ENCODE assay signal across 8 cellular contexts in genomic region chr14:100587248-100587762, GRCh38. TPM values are rescaled to one million over a fixed set of nuclear protein-coding genes. Genes with fewer than 3 reads are reported as not detected.
A peak's percentile ranks its signal among the peaks of the same experiment; 100 is the strongest.
DNase-seq lines count a peak whose midpoint lies in the region; FAIRE-seq and TF ChIP-seq lines count a peak whose summit lies in the region.

Gene BEGAIN (minus strand): TSS chr14:100587417. CDS start chr14:100587290, 127 bp downstream.

- peaks cover 37% of the 10 kb centered on the region for H3K27me3 Mint-ChIP-seq in T-helper 1 cell treated with Interleukin-12 subunit alpha and Interleukin-12 subunit beta and Interleukin-4 antibody, amounts not matched to agents 30 μg/mL and 1 μg/mL, for 36 hours (ENCODE audit: low read depth)

- no peak for FAIRE-seq in kidney (lab: Jason Lieb, UNC)

- no peaks in the 10 kb centered on the region for H3K4me1 Mint-ChIP-seq in T-helper 1 cell treated with Interleukin-12 subunit alpha and Interleukin-12 subunit beta and Interleukin-4 antibody, amounts not matched to agents 30 μg/mL and 1 μg/mL, for 36 hours (ENCODE audit: low read depth)

- H3K4me1 ChIP-seq in ascending aorta (no peaks in the 10 kb centered on the region), kidney (ENCODE audit: control insufficient read depth in 1 of 2, insufficient read depth in 1 of 2, low read depth in 1 of 2, low read length in 2 of 2) (peaks cover 0 to 7% of the 10 kb centered on the region in 2 donors), stomach (peaks cover 6 to 17% (median 12%) of the 10 kb centered on the region in 4 donors), thyroid gland (peaks cover 0 to 7% of the 10 kb centered on the region in 2 donors)

- H3K9ac ChIP-seq in kidney (ENCODE audit: low read length in 2 of 2) = no peak within 1 kb of the TSS

- H3K4me3 ChIP-seq in ascending aorta = peak within 1 kb of the TSS; percentile 47 to 63
- peak within 1 kb of the TSS in 1 of 2 donors; percentile 44 for H3K4me3 ChIP-seq in kidney (ENCODE audit: low read length in 2 of 2)
- H3K4me3 ChIP-seq in stomach = peak within 1 kb of the TSS; percentile 47 to 79 (median 64)
- peak within 1 kb of the TSS in 1 of 3 donors; percentile 14 for H3K4me3 ChIP-seq in thyroid gland (replicated peaks in 1 of 3)

- intact Hi-C loops in ascending aorta (cut with DNase I) (no loop called here), kidney (cut with DNase I) (no loop called here), stomach (cut with DNase I; ENCODE audit: low total_unique reads) (no loop called here), thyroid gland (cut with DNase I) (no loop called here)

- TF ChIP-seq CTCF in ascending aorta (IDR thresholded peaks at IDR 0.05) (no peak), kidney (IDR thresholded peaks at IDR 0.05; ENCODE audit: borderline replicate concordance, extremely low read depth, insufficient read depth) (no peak), stomach (IDR thresholded peaks at IDR 0.05) (no peak), thyroid gland (IDR thresholded peaks at IDR 0.05) (no peak), GM20000 (IDR thresholded peaks at IDR 0.05; ENCODE audit: extremely low read depth, missing control alignments) (no peak)

- H3K27ac ChIP-seq in ascending aorta = no peak within 1 kb of the TSS
- H3K27ac ChIP-seq in kidney (ENCODE audit: low read depth in 2 of 2, low read length in 2 of 2) = no peak within 1 kb of the TSS
- H3K27ac ChIP-seq in stomach = peak within 1 kb of the TSS in 2 of 5 donors; percentile 20 to 53
- no peak within 1 kb of the TSS for H3K27ac ChIP-seq in thyroid gland

- H3K27ac Mint-ChIP-seq in T-helper 1 cell treated with Interleukin-12 subunit alpha and Interleukin-12 subunit beta and Interleukin-4 antibody, amounts not matched to agents 30 μg/mL and 1 μg/mL, for 36 hours = no peak within 1 kb of the TSS

- peak within 1 kb of the TSS; percentile 66 for H3K4me3 Mint-ChIP-seq in T-helper 1 cell treated with Interleukin-12 subunit alpha and Interleukin-12 subunit beta and Interleukin-4 antibody, amounts not matched to agents 30 μg/mL and 1 μg/mL, for 36 hours

- TF ChIP-seq POLR2A in stomach (IDR thresholded peaks at IDR 0.05) = no peak
- TF ChIP-seq POLR2A in thyroid gland (IDR thresholded peaks at IDR 0.05) = no peak

- no peaks in the 10 kb centered on the region for H3K36me3 ChIP-seq in ascending aorta
- no peaks in the 10 kb centered on the region for H3K36me3 ChIP-seq in kidney (ENCODE audit: control insufficient read depth in 1 of 2, insufficient read depth in 2 of 2, low read length in 2 of 2)
- no peaks in the 10 kb centered on the region for H3K36me3 ChIP-seq in stomach
- H3K36me3 ChIP-seq in thyroid gland = no peaks in the 10 kb centered on the region

- H3K9me3 Mint-ChIP-seq in T-helper 1 cell treated with Interleukin-12 subunit alpha and Interleukin-12 subunit beta and Interleukin-4 antibody, amounts not matched to agents 30 μg/mL and 1 μg/mL, for 36 hours = no peaks in the 10 kb centered on the region

- H3K36me3 Mint-ChIP-seq in T-helper 1 cell treated with Interleukin-12 subunit alpha and Interleukin-12 subunit beta and Interleukin-4 antibody, amounts not matched to agents 30 μg/mL and 1 μg/mL, for 36 hours (ENCODE audit: low read depth) = no peaks in the 10 kb centered on the region

- no peak for TF ChIP-seq EP300 in stomach (IDR thresholded peaks at IDR 0.05)

- H3K9me3 ChIP-seq in ascending aorta (no peaks in the 10 kb centered on the region), kidney (ENCODE audit: control insufficient read depth in 1 of 2, low read length in 2 of 2) (no peaks in the 10 kb centered on the region), stomach (no peaks in the 10 kb centered on the region), thyroid gland (no peaks in the 10 kb centered on the region)

- DNase-seq in T-helper 1 cell (no peak), ascending aorta (ENCODE audit: low spot score in 2 of 2) (no peak), kidney (peak; percentile 37), stomach (no peak), thyroid gland (no peak), HUDEP-2 (lab: John Stamatoyannopoulos, UW; ENCODE audit: unreplicated experiment in 76 of 76) (no peak), GM20000 (ENCODE audit: low spot score) (no peak)

- WGBS in stomach, 5 donors = 1 to 6% (median 2%) methylated on average over 12 to 65 of the region's 66 CpGs
- WGBS in thyroid gland, 2 donors = 6 to 7% methylated on average over 8 to 10 of the region's 66 CpGs

- peaks cover 9% of the 10 kb centered on the region for H3K27me3 ChIP-seq in ascending aorta
- H3K27me3 ChIP-seq in stomach = peaks cover 4 to 66% (median 36%) of the 10 kb centered on the region in 3 donors
- no peaks in the 10 kb centered on the region for H3K27me3 ChIP-seq in thyroid gland

RNA-seq across cellular contexts. Expression of gene BEGAIN, which starts in this region (rescaled TPM):
- total RNA-seq in ascending aorta (5.9 TPM), kidney (1.4 TPM), stomach (1 to 10 TPM in 1 of 5 donors, not detected in 4; 1.1 TPM), thyroid gland (1 to 10 TPM in 1 of 4 donors, under 1 TPM in 2, not detected in 1; 0.22 to 1.3 (median 0.50) TPM)
- polyA plus RNA-seq in kidney (ENCODE audit: insufficient read depth, low read depth, low replicate concordance) (0.52 TPM), stomach (under 1 TPM; 0.31 to 0.92 (median 0.75) TPM)
